8 cellular contexts compared by ENCODE assay signal in genomic region chr12:122079532-122080081, GRCh38. TPM values are rescaled to one million over a fixed set of nuclear protein-coding genes. Genes with fewer than 3 reads are reported as not detected.
DNase-seq lines count a peak whose midpoint lies in the region; ATAC-seq and TF ChIP-seq lines count a peak whose summit lies in the region.

No MANE protein-coding gene starts in this region.

- H3K79me2 ChIP-seq in OCI-LY7 (ENCODE audit: insufficient read depth, low read depth, low read length), result peaks cover 44% of the 10 kb centered on the region

- H3K9me2 ChIP-seq in OCI-LY7 (ENCODE audit: insufficient read depth, low read length), result no peaks in the 10 kb centered on the region

- peak overlapping the region; percentile 94 to 95 for H3K4me3 Mint-ChIP-seq in effector memory CD8-positive, alpha-beta T cell
- H3K4me3 Mint-ChIP-seq in neural crest cell, result peak overlapping the region; percentile 89

- peaks cover 54% of the 10 kb centered on the region for H3K4me1 ChIP-seq in OCI-LY7 (ENCODE audit: insufficient read depth, low read length, poor library complexity, severe bottlenecking)

- H3K4me1 Mint-ChIP-seq in effector memory CD8-positive, alpha-beta T cell (ENCODE audit: low read depth in 2 of 2), result peaks cover 42 to 51% of the 10 kb centered on the region in 2 donors
- H3K4me1 Mint-ChIP-seq in neural crest cell, result peaks cover 44% of the 10 kb centered on the region

- peak overlapping the region; percentile 96 for H3K4me3 ChIP-seq in OCI-LY7 (ENCODE audit: low read depth, low read length, poor library complexity, severe bottlenecking)

- no peaks in the 10 kb centered on the region for H3K9me3 ChIP-seq in OCI-LY7 (ENCODE audit: low read length)

- BruUV-seq in OCI-LY7 (replicated peaks; lab: Mats Ljungman, UMichigan), result no TSS peak

- peaks cover 22% of the 10 kb centered on the region for H3K36me3 Mint-ChIP-seq in effector memory CD8-positive, alpha-beta T cell (ENCODE audit: insufficient read depth)
- peaks cover 3% of the 10 kb centered on the region for H3K36me3 Mint-ChIP-seq in neural crest cell (ENCODE audit: low read depth)

- H2AFZ ChIP-seq in OCI-LY7 (ENCODE audit: low read length), result no peak overlapping the region

- H3K9me3 Mint-ChIP-seq in effector memory CD8-positive, alpha-beta T cell, result no peaks in the 10 kb centered on the region
- no peaks in the 10 kb centered on the region for H3K9me3 Mint-ChIP-seq in neural crest cell

- peaks cover 13% of the 10 kb centered on the region; the same call in 1 of the 2 replicates for H3K36me3 ChIP-seq in OCI-LY7 (ENCODE audit: insufficient read depth, low read length)

- peak overlapping the region; percentile 89 for H3K4me2 ChIP-seq in OCI-LY7 (ENCODE audit: low read length)

- peak overlapping the region; percentile 31 for H3K27ac ChIP-seq in OCI-LY7 (ENCODE audit: low read depth, low read length, poor library complexity, severe bottlenecking)

- no peaks in the 10 kb centered on the region for H3K27me3 Mint-ChIP-seq in effector memory CD8-positive, alpha-beta T cell
- peaks cover 17% of the 10 kb centered on the region for H3K27me3 Mint-ChIP-seq in neural crest cell (ENCODE audit: low read depth)

- CTCF ChIA-PET in OCI-LY7 (lab: Charles Lee; ENCODE audit: unreplicated experiment), result no interaction called here

- TF ChIP-seq CTCF in OCI-LY7 (conservative IDR thresholded peaks at IDR 0.05; ENCODE audit: low read length) (no peak), neural crest cell (conservative IDR thresholded peaks at IDR 0.05) (no peak)

- intact Hi-C loops in OCI-LY7 (cut with micrococcal nuclease; ENCODE audit: unreplicated experiment), result no loop called here

- ATAC-seq in effector memory CD8-positive, alpha-beta T cell (replicated peaks), result no peak
- no peak for ATAC-seq in GM18867 (IDR thresholded peaks at IDR 0.05; ENCODE audit: unreplicated experiment)

- H4K20me1 ChIP-seq in OCI-LY7 (ENCODE audit: insufficient read depth, low read length), result peaks cover 31% of the 10 kb centered on the region

- DNase-seq in DMS 273 (lab: John Stamatoyannopoulos, UW; ENCODE audit: unreplicated experiment) (peak; percentile 48), DMS 273 treated with DMSO at 0.1 percent for 48 hours (lab: John Stamatoyannopoulos, UW) (no peak), OCI-LY7 (ENCODE audit: low spot score) (peak; percentile 50), neural crest cell (ENCODE audit: low read depth, low spot score) (no peak), HK-2 (ENCODE audit: unreplicated experiment) (no peak), putamen (ENCODE audit: low spot score) (no peak)
- no peak for DNase-seq in effector memory CD8-positive, alpha-beta T cell

- peak overlapping the region; percentile 89 to 92 for H3K27ac Mint-ChIP-seq in effector memory CD8-positive, alpha-beta T cell
- H3K27ac Mint-ChIP-seq in neural crest cell (ENCODE audit: unreplicated experiment), result peak overlapping the region; percentile 16

- POLR2A ChIA-PET in OCI-LY7 (lab: Charles Lee), result no interaction called here

RNA-seq across cellular contexts. Expression of gene MLXIP, which starts 1.1 kb away (rescaled TPM):
- 18.6 and 27.5 TPM in 2 replicates for total RNA-seq in OCI-LY7 (2014; rRNA removed; shearing (Covaris generic))
- 44.7 and 59.9 TPM in 2 replicates for total RNA-seq in OCI-LY7 (2022)
- total RNA-seq in neural crest cell, result 39.8 and 44.5 TPM in 2 replicates

RNA-seq across cellular contexts. Expression of gene BCL7A, which starts 57.9 kb away (rescaled TPM):
- 66.2 and 76.2 TPM in 2 replicates for total RNA-seq in OCI-LY7 (2014; rRNA removed; shearing (Covaris generic))
- total RNA-seq in OCI-LY7 (2022), result 84.7 and 100 TPM in 2 replicates
- total RNA-seq in neural crest cell, result 57.4 and 60.1 TPM in 2 replicates

Comparison
In these comparisons a context has a peak if more than half of its experiments do, and no peak if none do; other contexts are left out.
1. DNase-seq: peak in DMS 273 (single experiment) and OCI-LY7 (single experiment); none in DMS 273 treated with DMSO at 0.1 percent for 48 hours (single experiment), effector memory CD8-positive, alpha-beta T cell (0 of 3), neural crest cell (single experiment), HK-2 (single experiment) and putamen (single experiment).